ENCODE assay signal across 1 cellular context in the genomic region with DNA sequence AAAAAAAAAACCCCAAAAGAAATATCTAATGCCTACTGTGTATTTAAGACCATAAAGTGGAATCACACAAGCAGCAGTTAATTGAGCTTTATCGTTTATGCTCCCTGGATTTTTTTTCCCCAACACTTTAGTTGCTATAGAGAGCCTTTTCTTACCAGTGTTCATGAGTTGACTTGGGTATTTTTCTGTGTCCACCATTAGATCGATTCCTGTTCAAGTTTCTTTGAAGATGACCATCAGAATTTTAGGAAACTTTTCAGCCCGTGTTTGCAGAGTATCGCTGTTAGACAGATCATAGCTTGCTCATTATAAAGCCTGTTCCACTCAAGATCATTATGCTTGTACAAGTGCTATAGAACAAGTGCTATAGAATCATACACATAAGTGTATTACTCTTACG.
TF ChIP-seq lines count a peak whose summit lies in the region.

No MANE protein-coding gene starts in this region.

TF ChIP-seq in IMR-90, 13 proteins besides CTCF, POLR2A, EP300 and RAD21:
- no peak for TF ChIP-seq FOS (IDR thresholded peaks at IDR 0.05; ENCODE audit: low read depth, low read length)
TF ChIP-seq in IMR-90: peak in this region for 0.
